Comparison of ENCODE assay signal across 2 cellular contexts in the genomic region with DNA sequence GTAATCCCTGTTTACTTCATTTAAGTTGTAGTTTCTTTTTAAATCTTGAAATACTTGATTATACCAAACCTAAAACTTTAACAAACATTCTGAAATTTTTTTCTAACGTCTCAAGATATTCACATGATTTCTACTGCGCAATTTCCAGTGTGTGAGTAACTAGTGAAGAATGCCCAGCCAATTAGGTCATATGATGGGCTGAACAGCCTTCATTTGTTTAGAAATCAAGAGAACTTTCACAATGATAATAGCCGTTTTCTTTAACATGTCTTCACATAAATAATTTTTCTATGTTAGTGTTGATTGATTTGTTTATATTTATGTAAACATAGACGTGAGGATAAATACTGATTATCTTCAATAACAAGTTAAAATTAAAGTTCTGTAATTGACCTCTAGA.
TF ChIP-seq lines count a peak whose summit lies in the region.

No MANE protein-coding gene starts in this region.

TF ChIP-seq in GM23338, 12 proteins besides CTCF, POLR2A, EP300 and RAD21:
- no peak for TF ChIP-seq STAT1 (IDR thresholded peaks at IDR 0.05; ENCODE audit: unreplicated experiment)
- TF ChIP-seq JUNB (IDR thresholded peaks at IDR 0.05; ENCODE audit: unreplicated experiment) = no peak
- TF ChIP-seq EZH2phosphoT487 (IDR thresholded peaks at IDR 0.05; ENCODE audit: unreplicated experiment) = no peak
- TF ChIP-seq CREB1 (CRISPR knock-in tag; IDR thresholded peaks at IDR 0.05; ENCODE audit: low read depth) = no peak
- TF ChIP-seq POLR2AphosphoS5 (IDR thresholded peaks at IDR 0.05; ENCODE audit: low read depth) = no peak
- TF ChIP-seq, protein P1, sequence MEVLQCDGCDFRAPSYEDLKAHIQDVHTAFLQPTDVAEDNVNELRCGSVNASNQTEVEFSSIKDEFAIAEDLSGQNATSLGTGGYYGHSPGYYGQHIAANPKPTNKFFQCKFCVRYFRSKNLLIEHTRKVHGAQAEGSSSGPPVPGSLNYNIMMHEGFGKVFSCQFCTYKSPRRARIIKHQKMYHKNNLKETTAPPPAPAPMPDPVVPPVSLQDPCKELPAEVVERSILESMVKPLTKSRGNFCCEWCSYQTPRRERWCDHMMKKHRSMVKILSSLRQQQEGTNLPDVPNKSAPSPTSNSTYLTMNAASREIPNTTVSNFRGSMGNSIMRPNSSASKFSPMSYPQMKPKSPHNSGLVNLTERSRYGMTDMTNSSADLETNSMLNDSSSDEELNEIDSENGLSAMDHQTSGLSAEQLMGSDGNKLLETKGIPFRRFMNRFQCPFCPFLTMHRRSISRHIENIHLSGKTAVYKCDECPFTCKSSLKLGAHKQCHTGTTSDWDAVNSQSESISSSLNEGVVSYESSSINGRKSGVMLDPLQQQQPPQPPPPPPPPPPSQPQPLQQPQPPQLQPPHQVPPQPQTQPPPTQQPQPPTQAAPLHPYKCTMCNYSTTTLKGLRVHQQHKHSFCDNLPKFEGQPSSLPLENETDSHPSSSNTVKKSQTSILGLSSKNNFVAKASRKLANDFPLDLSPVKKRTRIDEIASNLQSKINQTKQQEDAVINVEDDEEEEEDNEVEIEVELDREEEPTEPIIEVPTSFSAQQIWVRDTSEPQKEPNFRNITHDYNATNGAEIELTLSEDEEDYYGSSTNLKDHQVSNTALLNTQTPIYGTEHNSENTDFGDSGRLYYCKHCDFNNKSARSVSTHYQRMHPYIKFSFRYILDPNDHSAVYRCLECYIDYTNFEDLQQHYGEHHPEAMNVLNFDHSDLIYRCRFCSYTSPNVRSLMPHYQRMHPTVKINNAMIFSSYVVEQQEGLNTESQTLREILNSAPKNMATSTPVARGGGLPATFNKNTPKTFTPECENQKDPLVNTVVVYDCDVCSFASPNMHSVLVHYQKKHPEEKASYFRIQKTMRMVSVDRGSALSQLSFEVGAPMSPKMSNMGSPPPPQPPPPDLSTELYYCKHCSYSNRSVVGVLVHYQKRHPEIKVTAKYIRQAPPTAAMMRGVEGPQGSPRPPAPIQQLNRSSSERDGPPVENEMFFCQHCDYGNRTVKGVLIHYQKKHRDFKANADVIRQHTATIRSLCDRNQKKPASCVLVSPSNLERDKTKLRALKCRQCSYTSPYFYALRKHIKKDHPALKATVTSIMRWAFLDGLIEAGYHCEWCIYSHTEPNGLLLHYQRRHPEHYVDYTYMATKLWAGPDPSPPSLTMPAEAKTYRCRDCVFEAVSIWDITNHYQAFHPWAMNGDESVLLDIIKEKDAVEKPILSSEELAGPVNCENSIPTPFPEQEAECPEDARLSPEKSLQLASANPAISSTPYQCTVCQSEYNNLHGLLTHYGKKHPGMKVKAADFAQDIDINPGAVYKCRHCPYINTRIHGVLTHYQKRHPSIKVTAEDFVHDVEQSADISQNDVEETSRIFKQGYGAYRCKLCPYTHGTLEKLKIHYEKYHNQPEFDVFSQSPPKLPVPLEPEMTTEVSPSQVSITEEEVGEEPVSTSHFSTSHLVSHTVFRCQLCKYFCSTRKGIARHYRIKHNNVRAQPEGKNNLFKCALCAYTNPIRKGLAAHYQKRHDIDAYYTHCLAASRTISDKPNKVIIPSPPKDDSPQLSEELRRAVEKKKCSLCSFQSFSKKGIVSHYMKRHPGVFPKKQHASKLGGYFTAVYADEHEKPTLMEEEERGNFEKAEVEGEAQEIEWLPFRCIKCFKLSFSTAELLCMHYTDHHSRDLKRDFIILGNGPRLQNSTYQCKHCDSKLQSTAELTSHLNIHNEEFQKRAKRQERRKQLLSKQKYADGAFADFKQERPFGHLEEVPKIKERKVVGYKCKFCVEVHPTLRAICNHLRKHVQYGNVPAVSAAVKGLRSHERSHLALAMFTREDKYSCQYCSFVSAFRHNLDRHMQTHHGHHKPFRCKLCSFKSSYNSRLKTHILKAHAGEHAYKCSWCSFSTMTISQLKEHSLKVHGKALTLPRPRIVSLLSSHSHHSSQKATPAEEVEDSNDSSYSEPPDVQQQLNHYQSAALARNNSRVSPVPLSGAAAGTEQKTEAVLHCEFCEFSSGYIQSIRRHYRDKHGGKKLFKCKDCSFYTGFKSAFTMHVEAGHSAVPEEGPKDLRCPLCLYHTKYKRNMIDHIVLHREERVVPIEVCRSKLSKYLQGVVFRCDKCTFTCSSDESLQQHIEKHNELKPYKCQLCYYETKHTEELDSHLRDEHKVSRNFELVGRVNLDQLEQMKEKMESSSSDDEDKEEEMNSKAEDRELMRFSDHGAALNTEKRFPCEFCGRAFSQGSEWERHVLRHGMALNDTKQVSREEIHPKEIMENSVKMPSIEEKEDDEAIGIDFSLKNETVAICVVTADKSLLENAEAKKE (CRISPR knock-in tag; IDR thresholded peaks at IDR 0.05) = no peak
- TF ChIP-seq EZH2 (IDR thresholded peaks at IDR 0.05; ENCODE audit: low read depth, unreplicated experiment) = no peak
- no peak for TF ChIP-seq ZNF114 (CRISPR knock-in tag; IDR thresholded peaks at IDR 0.05)

TF ChIP-seq in GM12878, 131 proteins besides CTCF, POLR2A, EP300 and RAD21:
- no peak for TF ChIP-seq MEF2B (IDR thresholded peaks at IDR 0.05; ENCODE audit: partially characterized antibody, poor library complexity, severe bottlenecking)
- TF ChIP-seq, protein P2, sequence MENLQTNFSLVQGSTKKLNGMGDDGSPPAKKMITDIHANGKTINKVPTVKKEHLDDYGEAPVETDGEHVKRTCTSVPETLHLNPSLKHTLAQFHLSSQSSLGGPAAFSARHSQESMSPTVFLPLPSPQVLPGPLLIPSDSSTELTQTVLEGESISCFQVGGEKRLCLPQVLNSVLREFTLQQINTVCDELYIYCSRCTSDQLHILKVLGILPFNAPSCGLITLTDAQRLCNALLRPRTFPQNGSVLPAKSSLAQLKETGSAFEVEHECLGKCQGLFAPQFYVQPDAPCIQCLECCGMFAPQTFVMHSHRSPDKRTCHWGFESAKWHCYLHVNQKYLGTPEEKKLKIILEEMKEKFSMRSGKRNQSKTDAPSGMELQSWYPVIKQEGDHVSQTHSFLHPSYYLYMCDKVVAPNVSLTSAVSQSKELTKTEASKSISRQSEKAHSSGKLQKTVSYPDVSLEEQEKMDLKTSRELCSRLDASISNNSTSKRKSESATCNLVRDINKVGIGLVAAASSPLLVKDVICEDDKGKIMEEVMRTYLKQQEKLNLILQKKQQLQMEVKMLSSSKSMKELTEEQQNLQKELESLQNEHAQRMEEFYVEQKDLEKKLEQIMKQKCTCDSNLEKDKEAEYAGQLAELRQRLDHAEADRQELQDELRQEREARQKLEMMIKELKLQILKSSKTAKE (IDR thresholded peaks at IDR 0.05; ENCODE audit: low read depth, poor library complexity, severe bottlenecking) = no peak
- no peak for TF ChIP-seq FOXM1 (IDR thresholded peaks at IDR 0.05; ENCODE audit: low read depth, low read length)
- TF ChIP-seq HDAC2 (IDR thresholded peaks at IDR 0.05) = no peak
- no peak for TF ChIP-seq BACH1 (IDR thresholded peaks at IDR 0.05; ENCODE audit: borderline replicate concordance)
- no peak for TF ChIP-seq YBX1 (IDR thresholded peaks at IDR 0.05)
- TF ChIP-seq, protein P3, sequence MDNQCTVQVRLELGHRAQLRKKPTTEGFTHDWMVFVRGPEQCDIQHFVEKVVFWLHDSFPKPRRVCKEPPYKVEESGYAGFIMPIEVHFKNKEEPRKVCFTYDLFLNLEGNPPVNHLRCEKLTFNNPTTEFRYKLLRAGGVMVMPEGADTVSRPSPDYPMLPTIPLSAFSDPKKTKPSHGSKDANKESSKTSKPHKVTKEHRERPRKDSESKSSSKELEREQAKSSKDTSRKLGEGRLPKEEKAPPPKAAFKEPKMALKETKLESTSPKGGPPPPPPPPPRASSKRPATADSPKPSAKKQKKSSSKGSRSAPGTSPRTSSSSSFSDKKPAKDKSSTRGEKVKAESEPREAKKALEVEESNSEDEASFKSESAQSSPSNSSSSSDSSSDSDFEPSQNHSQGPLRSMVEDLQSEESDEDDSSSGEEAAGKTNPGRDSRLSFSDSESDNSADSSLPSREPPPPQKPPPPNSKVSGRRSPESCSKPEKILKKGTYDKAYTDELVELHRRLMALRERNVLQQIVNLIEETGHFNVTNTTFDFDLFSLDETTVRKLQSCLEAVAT (IDR thresholded peaks at IDR 0.05) = no peak
- no peak for TF ChIP-seq WRNIP1 (IDR thresholded peaks at IDR 0.05; ENCODE audit: borderline replicate concordance, low read depth, low read length)
- TF ChIP-seq, protein P4, sequence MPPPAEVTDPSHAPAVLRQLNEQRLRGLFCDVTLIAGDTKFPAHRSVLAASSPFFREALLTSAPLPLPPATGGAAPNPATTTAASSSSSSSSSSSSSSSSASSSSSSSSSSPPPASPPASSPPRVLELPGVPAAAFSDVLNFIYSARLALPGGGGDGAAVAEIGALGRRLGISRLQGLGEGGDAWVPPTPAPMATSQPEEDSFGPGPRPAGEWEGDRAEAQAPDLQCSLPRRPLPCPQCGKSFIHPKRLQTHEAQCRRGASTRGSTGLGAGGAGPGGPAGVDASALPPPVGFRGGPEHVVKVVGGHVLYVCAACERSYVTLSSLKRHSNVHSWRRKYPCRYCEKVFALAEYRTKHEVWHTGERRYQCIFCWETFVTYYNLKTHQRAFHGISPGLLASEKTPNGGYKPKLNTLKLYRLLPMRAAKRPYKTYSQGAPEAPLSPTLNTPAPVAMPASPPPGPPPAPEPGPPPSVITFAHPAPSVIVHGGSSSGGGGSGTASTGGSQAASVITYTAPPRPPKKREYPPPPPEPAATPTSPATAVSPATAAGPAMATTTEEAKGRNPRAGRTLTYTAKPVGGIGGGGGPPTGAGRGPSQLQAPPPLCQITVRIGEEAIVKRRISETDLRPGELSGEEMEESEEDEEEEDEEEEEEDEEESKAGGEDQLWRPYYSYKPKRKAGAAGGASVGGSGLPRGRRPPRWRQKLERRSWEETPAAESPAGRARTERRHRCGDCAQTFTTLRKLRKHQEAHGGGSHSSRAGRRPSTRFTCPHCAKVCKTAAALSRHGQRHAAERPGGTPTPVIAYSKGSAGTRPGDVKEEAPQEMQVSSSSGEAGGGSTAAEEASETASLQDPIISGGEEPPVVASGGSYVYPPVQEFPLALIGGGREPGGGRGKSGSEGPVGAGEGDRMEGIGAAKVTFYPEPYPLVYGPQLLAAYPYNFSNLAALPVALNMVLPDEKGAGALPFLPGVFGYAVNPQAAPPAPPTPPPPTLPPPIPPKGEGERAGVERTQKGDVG (CRISPR knock-in tag; IDR thresholded peaks at IDR 0.05) = no peak
- TF ChIP-seq, protein P5, sequence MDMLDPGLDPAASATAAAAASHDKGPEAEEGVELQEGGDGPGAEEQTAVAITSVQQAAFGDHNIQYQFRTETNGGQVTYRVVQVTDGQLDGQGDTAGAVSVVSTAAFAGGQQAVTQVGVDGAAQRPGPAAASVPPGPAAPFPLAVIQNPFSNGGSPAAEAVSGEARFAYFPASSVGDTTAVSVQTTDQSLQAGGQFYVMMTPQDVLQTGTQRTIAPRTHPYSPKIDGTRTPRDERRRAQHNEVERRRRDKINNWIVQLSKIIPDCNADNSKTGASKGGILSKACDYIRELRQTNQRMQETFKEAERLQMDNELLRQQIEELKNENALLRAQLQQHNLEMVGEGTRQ (IDR thresholded peaks at IDR 0.05; ENCODE audit: borderline replicate concordance, low read depth, low read length) = no peak
- TF ChIP-seq, protein P6, sequence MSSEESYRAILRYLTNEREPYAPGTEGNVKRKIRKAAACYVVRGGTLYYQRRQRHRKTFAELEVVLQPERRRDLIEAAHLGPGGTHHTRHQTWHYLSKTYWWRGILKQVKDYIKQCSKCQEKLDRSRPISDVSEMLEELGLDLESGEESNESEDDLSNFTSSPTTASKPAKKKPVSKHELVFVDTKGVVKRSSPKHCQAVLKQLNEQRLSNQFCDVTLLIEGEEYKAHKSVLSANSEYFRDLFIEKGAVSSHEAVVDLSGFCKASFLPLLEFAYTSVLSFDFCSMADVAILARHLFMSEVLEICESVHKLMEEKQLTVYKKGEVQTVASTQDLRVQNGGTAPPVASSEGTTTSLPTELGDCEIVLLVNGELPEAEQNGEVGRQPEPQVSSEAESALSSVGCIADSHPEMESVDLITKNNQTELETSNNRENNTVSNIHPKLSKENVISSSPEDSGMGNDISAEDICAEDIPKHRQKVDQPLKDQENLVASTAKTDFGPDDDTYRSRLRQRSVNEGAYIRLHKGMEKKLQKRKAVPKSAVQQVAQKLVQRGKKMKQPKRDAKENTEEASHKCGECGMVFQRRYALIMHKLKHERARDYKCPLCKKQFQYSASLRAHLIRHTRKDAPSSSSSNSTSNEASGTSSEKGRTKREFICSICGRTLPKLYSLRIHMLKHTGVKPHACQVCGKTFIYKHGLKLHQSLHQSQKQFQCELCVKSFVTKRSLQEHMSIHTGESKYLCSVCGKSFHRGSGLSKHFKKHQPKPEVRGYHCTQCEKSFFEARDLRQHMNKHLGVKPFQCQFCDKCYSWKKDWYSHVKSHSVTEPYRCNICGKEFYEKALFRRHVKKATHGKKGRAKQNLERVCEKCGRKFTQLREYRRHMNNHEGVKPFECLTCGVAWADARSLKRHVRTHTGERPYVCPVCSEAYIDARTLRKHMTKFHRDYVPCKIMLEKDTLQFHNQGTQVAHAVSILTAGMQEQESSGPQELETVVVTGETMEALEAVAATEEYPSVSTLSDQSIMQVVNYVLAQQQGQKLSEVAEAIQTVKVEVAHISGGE (CRISPR knock-in tag; IDR thresholded peaks at IDR 0.05) = no peak
- TF ChIP-seq ATF7 (IDR thresholded peaks at IDR 0.05; ENCODE audit: low read depth) = no peak
- no peak for TF ChIP-seq RAD51 (IDR thresholded peaks at IDR 0.05)
- TF ChIP-seq SPI1 (IDR thresholded peaks at IDR 0.05; ENCODE audit: borderline replicate concordance, insufficient read depth, low read depth, low read length) = no peak
- TF ChIP-seq, protein P7, sequence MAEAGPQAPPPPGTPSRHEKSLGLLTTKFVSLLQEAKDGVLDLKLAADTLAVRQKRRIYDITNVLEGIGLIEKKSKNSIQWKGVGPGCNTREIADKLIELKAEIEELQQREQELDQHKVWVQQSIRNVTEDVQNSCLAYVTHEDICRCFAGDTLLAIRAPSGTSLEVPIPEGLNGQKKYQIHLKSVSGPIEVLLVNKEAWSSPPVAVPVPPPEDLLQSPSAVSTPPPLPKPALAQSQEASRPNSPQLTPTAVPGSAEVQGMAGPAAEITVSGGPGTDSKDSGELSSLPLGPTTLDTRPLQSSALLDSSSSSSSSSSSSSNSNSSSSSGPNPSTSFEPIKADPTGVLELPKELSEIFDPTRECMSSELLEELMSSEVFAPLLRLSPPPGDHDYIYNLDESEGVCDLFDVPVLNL (IDR thresholded peaks at IDR 0.05; ENCODE audit: low read depth, low read length) = no peak
- TF ChIP-seq, protein P8, sequence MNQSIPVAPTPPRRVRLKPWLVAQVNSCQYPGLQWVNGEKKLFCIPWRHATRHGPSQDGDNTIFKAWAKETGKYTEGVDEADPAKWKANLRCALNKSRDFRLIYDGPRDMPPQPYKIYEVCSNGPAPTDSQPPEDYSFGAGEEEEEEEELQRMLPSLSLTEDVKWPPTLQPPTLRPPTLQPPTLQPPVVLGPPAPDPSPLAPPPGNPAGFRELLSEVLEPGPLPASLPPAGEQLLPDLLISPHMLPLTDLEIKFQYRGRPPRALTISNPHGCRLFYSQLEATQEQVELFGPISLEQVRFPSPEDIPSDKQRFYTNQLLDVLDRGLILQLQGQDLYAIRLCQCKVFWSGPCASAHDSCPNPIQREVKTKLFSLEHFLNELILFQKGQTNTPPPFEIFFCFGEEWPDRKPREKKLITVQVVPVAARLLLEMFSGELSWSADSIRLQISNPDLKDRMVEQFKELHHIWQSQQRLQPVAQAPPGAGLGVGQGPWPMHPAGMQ (IDR thresholded peaks at IDR 0.05; ENCODE audit: borderline replicate concordance) = no peak
